Comparison of ENCODE assay signal across 25 cellular contexts in the genomic region with DNA sequence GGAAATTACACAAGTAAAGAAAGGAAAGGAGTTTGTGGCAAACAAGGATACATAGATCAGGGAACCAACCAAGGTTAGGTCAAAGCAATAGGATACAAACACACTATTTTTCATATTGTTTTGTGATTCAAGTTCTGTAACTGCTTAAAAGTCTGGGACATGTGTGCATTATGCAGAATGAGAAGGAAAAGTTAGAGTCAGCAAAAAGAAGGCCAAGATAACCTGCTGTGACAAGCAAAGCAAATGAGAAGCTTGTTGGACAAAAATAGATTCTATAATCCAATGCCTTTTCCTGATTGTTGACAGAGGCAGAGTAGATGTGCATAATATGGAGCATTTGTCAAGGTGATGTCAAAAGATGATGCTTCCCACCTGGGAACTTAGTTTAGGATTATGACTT.
DNase-seq lines count a peak whose midpoint lies in the region; ATAC-seq, FAIRE-seq and TF ChIP-seq lines count a peak whose summit lies in the region.
"Had no signal": no experiment of that assay in that cellular context is flagged by ENCODE, and none has a peak within 500 bp of the region (broad histone marks: within the 10 kb centered on the region; RNA-seq: fewer than 3 reads in every experiment).

No MANE protein-coding gene starts in this region.

- peaks cover 11% of the 10 kb centered on the region for H3K9me3 Mint-ChIP-seq in activated naive CD4-positive, alpha-beta T cell treated with anti-CD3 and anti-CD28 coated beads, Interleukin-2, amount 50 U/mL, for 24 hours
- H3K9me3 Mint-ChIP-seq in activated naive CD4-positive, alpha-beta T cell treated with anti-CD3 and anti-CD28 coated beads, Interleukin-2, amount 50 U/mL, for 72 hours = peaks cover 11 to 25% of the 10 kb centered on the region in 2 donors
- H3K9me3 Mint-ChIP-seq: HFFc6 had no signal

- no peaks in the 10 kb centered on the region for H3K27me3 ChIP-seq in K562 (ENCODE audit: control insufficient read depth in 2 of 2, insufficient read depth in 2 of 2, low read length in 2 of 2)
- H3K27me3 ChIP-seq: BE2C; BLaER1 treated with 17β-estradiol and CSF1 and Interleukin-3, amounts not matched to agents 10 nM and 100 nM had no signal

- H3K27ac Mint-ChIP-seq in activated naive CD4-positive, alpha-beta T cell treated with anti-CD3 and anti-CD28 coated beads, Interleukin-2, amount 50 U/mL, for 24 hours = peak overlapping the region; percentile 24
- no peak overlapping the region for H3K27ac Mint-ChIP-seq in activated naive CD4-positive, alpha-beta T cell treated with anti-CD3 and anti-CD28 coated beads, Interleukin-2, amount 50 U/mL, for 72 hours
- H3K27ac Mint-ChIP-seq: CD14-positive monocyte; CD4-positive, alpha-beta T cell; HFFc6 had no signal

- FAIRE-seq in K562 (lab: Jason Lieb, UNC) = no peak
- FAIRE-seq: D721Med, GM12878, GM19239, H54 had no signal

- POLR2A ChIA-PET in K562 (lab: Yijun Ruan, JAX) = no interaction called here

- no peak for TF ChIP-seq POLR2A in K562 (conservative IDR thresholded peaks at IDR 0.05)

- intact Hi-C loops in K562 (cut with micrococcal nuclease) = no loop called here

- H3K27me3 Mint-ChIP-seq in activated naive CD4-positive, alpha-beta T cell treated with anti-CD3 and anti-CD28 coated beads, Interleukin-2, amount 50 U/mL, for 24 hours = no peaks in the 10 kb centered on the region
- H3K27me3 Mint-ChIP-seq: CD4-positive, alpha-beta T cell; CD8-positive, alpha-beta memory T cell had no signal

- no peak for TF ChIP-seq CTCF in K562 (IDR thresholded peaks at IDR 0.05 in 2 of 3, conservative IDR thresholded peaks at IDR 0.05 in 1 of 3; ENCODE audit: insufficient read depth in 2 of 3, low read depth in 1 of 3, low read length in 3 of 3)

- H2AFZ ChIP-seq in K562 (ENCODE audit: low read depth, low read length) = no peak overlapping the region

- H3K4me3 Mint-ChIP-seq in activated naive CD4-positive, alpha-beta T cell treated with anti-CD3 and anti-CD28 coated beads, Interleukin-2, amount 50 U/mL, for 24 hours = no peak overlapping the region
- H3K4me3 Mint-ChIP-seq: CD14-positive monocyte; CD4-positive, alpha-beta T cell; CD8-positive, alpha-beta memory T cell; HFFc6 had no signal

- CTCF ChIA-PET in K562 (lab: Yijun Ruan, JAX; ENCODE audit: low intra/inter-chr PET ratio) = no interaction called here

- H3K36me3 Mint-ChIP-seq in activated naive CD4-positive, alpha-beta T cell treated with anti-CD3 and anti-CD28 coated beads, Interleukin-2, amount 50 U/mL, for 24 hours = no peaks in the 10 kb centered on the region
- no peaks in the 10 kb centered on the region for H3K36me3 Mint-ChIP-seq in activated naive CD4-positive, alpha-beta T cell treated with anti-CD3 and anti-CD28 coated beads, Interleukin-2, amount 50 U/mL, for 72 hours
- H3K36me3 Mint-ChIP-seq: CD14-positive monocyte; CD8-positive, alpha-beta memory T cell had no signal

- no peak overlapping the region for H3K9ac ChIP-seq in K562 (ENCODE audit: insufficient read depth in 1 of 2, low read depth in 2 of 2, low read length in 2 of 2)
- H3K9ac ChIP-seq: BLaER1 treated with 17β-estradiol and CSF1 and Interleukin-3, amounts not matched to agents 10 nM and 100 nM had no signal

- H3K4me2 ChIP-seq in K562 (ENCODE audit: insufficient read depth, low read length) = no peak overlapping the region
- H3K4me2 ChIP-seq: BLaER1 treated with 17β-estradiol and CSF1 and Interleukin-3, amounts not matched to agents 10 nM and 100 nM had no signal

- H3K4me3 ChIP-seq in K562 = no peak overlapping the region
- H3K4me3 ChIP-seq: BLaER1 treated with 17β-estradiol and CSF1 and Interleukin-3, amounts not matched to agents 10 nM and 100 nM; GM12878; HAP-1 had no signal

- H3K27ac ChIP-seq in K562 (ENCODE audit: extremely low read depth, low read depth, low read length) = no peak overlapping the region
- H3K27ac ChIP-seq: 22Rv1; BLaER1 treated with 17β-estradiol and CSF1 and Interleukin-3, amounts not matched to agents 10 nM and 100 nM had no signal

- no peaks in the 10 kb centered on the region for H4K20me1 ChIP-seq in K562 (replicated peaks; ENCODE audit: control insufficient read depth, insufficient read depth, low read length)
- H4K20me1 ChIP-seq: BLaER1 treated with 17β-estradiol and CSF1 and Interleukin-3, amounts not matched to agents 10 nM and 100 nM had no signal

- H3K36me3 ChIP-seq in K562 (ENCODE audit: control insufficient read depth, insufficient read depth, low read length) = no peaks in the 10 kb centered on the region
- H3K36me3 ChIP-seq: BE2C; BLaER1 treated with 17β-estradiol and CSF1 and Interleukin-3, amounts not matched to agents 10 nM and 100 nM; HAP-1 had no signal

- H3K4me1 Mint-ChIP-seq in activated naive CD4-positive, alpha-beta T cell treated with anti-CD3 and anti-CD28 coated beads, Interleukin-2, amount 50 U/mL, for 24 hours = no peaks in the 10 kb centered on the region
- H3K4me1 Mint-ChIP-seq: CD14-positive monocyte; CD8-positive, alpha-beta memory T cell had no signal

- H3K4me1 ChIP-seq in K562 (replicated peaks in 1 of 2; ENCODE audit: control insufficient read depth in 2 of 2, insufficient read depth in 2 of 2, low read length in 2 of 2) = no peaks in the 10 kb centered on the region
- H3K4me1 ChIP-seq: BE2C; BLaER1 treated with 17β-estradiol and CSF1 and Interleukin-3, amounts not matched to agents 10 nM and 100 nM; HAP-1 had no signal

- BruUV-seq in K562 (replicated peaks; lab: Mats Ljungman, UMichigan) = no TSS peak

- no peak for DNase-seq in activated naive CD4-positive, alpha-beta T cell treated with anti-CD3 and anti-CD28 coated beads, Interleukin-2, amount 50 U/mL, for 72 hours (ENCODE audit: low spot score in 2 of 2)
- DNase-seq in K562 (ENCODE audit: extremely low read depth in 1 of 4, low spot score in 3 of 4) (no peak), LoVo (ENCODE audit: low spot score) (no peak), Kasumi-1 (lab: John Stamatoyannopoulos, UW) (no peak)
- DNase-seq: ACHN; AML-193; BE2C; CD4-positive, alpha-beta T cell; CD8-positive, alpha-beta memory T cell; DMS 273 treated with DMSO at 0.1 percent for 48 hours; DMS79; EL; GDM1; GOT3; HFFc6 had no signal

- in situ Hi-C loops in K562 (cut with MboI) = no loop called here

- no peaks in the 10 kb centered on the region for H3K9me1 ChIP-seq in K562 (ENCODE audit: control insufficient read depth, insufficient read depth, low read length)

- ATAC-seq in activated naive CD4-positive, alpha-beta T cell treated with anti-CD3 and anti-CD28 coated beads, Interleukin-2, amount 50 U/mL, for 72 hours = no peak
- ATAC-seq in K562 = no peak
- peak; percentile 45 for ATAC-seq in esophagus mucosa
- ATAC-seq: GM12878 had no signal

- H3K79me2 ChIP-seq in K562 (ENCODE audit: control insufficient read depth, insufficient read depth, low read length) = no peaks in the 10 kb centered on the region

- no peaks in the 10 kb centered on the region for H3K9me3 ChIP-seq in K562 (replicated peaks; ENCODE audit: control insufficient read depth, insufficient read depth, low read depth, low read length)
- H3K9me3 ChIP-seq: BE2C; BLaER1 treated with 17β-estradiol and CSF1 and Interleukin-3, amounts not matched to agents 10 nM and 100 nM; HAP-1 had no signal

- TF ChIP-seq RAD21 in K562 (CRISPR knock-in tag; conservative IDR thresholded peaks at IDR 0.05 in 1 of 2, IDR thresholded peaks at IDR 0.05 in 1 of 2) = no peak

- no peak for TF ChIP-seq EP300 in K562 (IDR thresholded peaks at IDR 0.05; ENCODE audit: low read length)

TF ChIP-seq in K562, 482 proteins besides CTCF, POLR2A, EP300 and RAD21:
- no peak for TF ChIP-seq TCF7L2 (IDR thresholded peaks at IDR 0.05; ENCODE audit: low read depth, low read length)
- TF ChIP-seq CBFB (CRISPR knock-in tag; IDR thresholded peaks at IDR 0.05) = no peak
- no peak for TF ChIP-seq BRD9 (IDR thresholded peaks at IDR 0.05; ENCODE audit: low read depth, partially characterized antibody)
- TF ChIP-seq MAFG (tag; conservative IDR thresholded peaks at IDR 0.05) = 0 out of 2 replicates have a peak, but pooled peaks have one; percentile 11
- peak; percentile 27; the same call in 1 of the 2 replicates for TF ChIP-seq ZNF316 (IDR thresholded peaks at IDR 0.05)
- TF ChIP-seq FOXP1 (CRISPR knock-in tag; IDR thresholded peaks at IDR 0.05) = no peak
